Comparison of ENCODE assay signal across 22 cellular contexts in the genomic region with DNA sequence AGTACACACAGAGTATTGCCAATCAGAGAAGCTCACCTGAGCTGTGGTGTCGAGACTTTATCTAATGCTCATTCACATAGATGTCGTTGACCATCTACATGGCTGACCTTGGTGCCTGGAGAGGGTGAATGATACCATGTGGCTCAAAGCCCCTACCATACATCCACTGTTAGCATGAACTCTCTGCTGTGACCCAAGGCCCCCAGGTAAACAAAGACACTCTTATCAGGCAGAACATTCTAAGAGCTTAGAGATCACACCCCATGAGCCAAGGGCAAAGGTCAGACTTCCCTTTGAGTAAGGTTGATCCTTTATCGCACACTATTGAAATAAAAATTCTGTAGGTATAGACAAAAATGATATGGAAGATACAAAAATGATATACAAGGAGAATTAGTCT. TPM values are rescaled to one million over a fixed set of nuclear protein-coding genes. Genes with fewer than 3 reads are reported as not detected.
A peak's percentile ranks its signal among the peaks of the same experiment; 100 is the strongest.
DNase-seq lines count a peak whose midpoint lies in the region; ATAC-seq, FAIRE-seq and TF ChIP-seq lines count a peak whose summit lies in the region.
"Had no signal": no experiment of that assay in that cellular context is flagged by ENCODE, and none has a peak within 500 bp of the region (broad histone marks: within the 10 kb centered on the region; RNA-seq: fewer than 3 reads in every experiment).

No MANE protein-coding gene starts in this region.

- H3K4me3 ChIP-seq in endodermal cell (ENCODE audit: low read length) (no peak overlapping the region), small intestine (ENCODE audit: low read depth in 1 of 2, low read length in 2 of 2) (no peak overlapping the region), upper lobe of right lung (no peak overlapping the region)
- H3K4me3 ChIP-seq: GM12878, GM23338 had no signal

- H3K4me3 Mint-ChIP-seq in chondrocyte (ENCODE audit: unreplicated experiment) (no peak overlapping the region), endodermal cell (peak overlapping the region; percentile 2)
- H3K4me3 Mint-ChIP-seq: CD4-positive, alpha-beta memory T cell; GM23338; H9 had no signal

- H3K9me3 Mint-ChIP-seq in chondrocyte (ENCODE audit: low read depth) (no peaks in the 10 kb centered on the region), endodermal cell (no peaks in the 10 kb centered on the region)
- H3K9me3 Mint-ChIP-seq: CD4-positive, alpha-beta memory T cell; GM23338; H9 had no signal

- H3K36me3 ChIP-seq in endodermal cell (ENCODE audit: control insufficient read depth, insufficient read depth, low read length) (no peaks in the 10 kb centered on the region), small intestine (ENCODE audit: control insufficient read depth in 2 of 2, insufficient read depth in 2 of 2, low read length in 2 of 2) (no peaks in the 10 kb centered on the region), upper lobe of right lung (no peaks in the 10 kb centered on the region)

- no peaks in the 10 kb centered on the region for H3K9me3 ChIP-seq in endodermal cell (ENCODE audit: control insufficient read depth, low read length)
- no peaks in the 10 kb centered on the region for H3K9me3 ChIP-seq in small intestine (ENCODE audit: control insufficient read depth, low read depth)
- H3K9me3 ChIP-seq in upper lobe of right lung: no peaks in the 10 kb centered on the region

- H3K36me3 Mint-ChIP-seq in chondrocyte (ENCODE audit: low read depth) (no peaks in the 10 kb centered on the region), endodermal cell (ENCODE audit: low read depth) (no peaks in the 10 kb centered on the region)
- H3K36me3 Mint-ChIP-seq: CD4-positive, alpha-beta memory T cell had no signal

- H3K27ac ChIP-seq in endodermal cell (ENCODE audit: low read depth, low read length) (no peak overlapping the region), small intestine (ENCODE audit: low read depth in 1 of 2, low read length in 1 of 2) (no peak overlapping the region), upper lobe of right lung (no peak overlapping the region)

- no peak overlapping the region for H3K9ac ChIP-seq in endodermal cell (ENCODE audit: extremely low read depth, low read length, poor library complexity, severe bottlenecking)

- no peaks in the 10 kb centered on the region for H3K27me3 ChIP-seq in endodermal cell (ENCODE audit: control insufficient read depth, insufficient read depth, low read length, poor library complexity, severe bottlenecking)
- no peaks in the 10 kb centered on the region for H3K27me3 ChIP-seq in small intestine (ENCODE audit: control insufficient read depth in 2 of 2, insufficient read depth in 2 of 2, low read length in 2 of 2)
- no peaks in the 10 kb centered on the region for H3K27me3 ChIP-seq in upper lobe of right lung

- TF ChIP-seq CTCF in chondrocyte (IDR thresholded peaks at IDR 0.05) (no peak), endodermal cell (conservative IDR thresholded peaks at IDR 0.05) (no peak), upper lobe of right lung (IDR thresholded peaks at IDR 0.05) (no peak)

- DNase-seq in chondrocyte (ENCODE audit: low spot score) (peak; percentile 1), endodermal cell (peak; percentile 36), small intestine (peak; percentile 64), upper lobe of right lung (no peak)
- no peak for DNase-seq in stimulated activated CD4-positive, alpha-beta T cell treated with anti-CD3 and anti-CD28 coated beads, Interleukin-2, amount 100 ng/mL, for 48 hours
- DNase-seq: C1 segment of cervical spinal cord; CD4-positive, alpha-beta memory T cell; DMS 273 treated with DMSO at 0.1 percent for 48 hours; DMS79; EL; GDM1; H9 had no signal

- intact Hi-C loops in upper lobe of right lung (cut with DNase I): no loop called here

- no peaks in the 10 kb centered on the region for H3K4me1 Mint-ChIP-seq in chondrocyte (ENCODE audit: low read depth)
- peaks cover 6% of the 10 kb centered on the region for H3K4me1 Mint-ChIP-seq in endodermal cell
- H3K4me1 Mint-ChIP-seq: CD4-positive, alpha-beta memory T cell; GM23338; H9 had no signal

- peaks cover 35% of the 10 kb centered on the region for H3K27me3 Mint-ChIP-seq in chondrocyte (ENCODE audit: low read depth)
- H3K27me3 Mint-ChIP-seq in endodermal cell (ENCODE audit: insufficient read depth): peaks cover 2% of the 10 kb centered on the region
- H3K27me3 Mint-ChIP-seq: CD4-positive, alpha-beta memory T cell had no signal

- no peak for FAIRE-seq in small intestine (lab: Jason Lieb, UNC)
- FAIRE-seq: D721Med, GM12878, GM18507 had no signal

- no peaks in the 10 kb centered on the region for H3K4me1 ChIP-seq in endodermal cell (ENCODE audit: control insufficient read depth, insufficient read depth, low read length)
- H3K4me1 ChIP-seq in small intestine (ENCODE audit: control insufficient read depth in 2 of 2, insufficient read depth in 1 of 2, low read depth in 1 of 2, low read length in 1 of 2): peaks cover 3 to 4% of the 10 kb centered on the region in 2 donors
- H3K4me1 ChIP-seq in upper lobe of right lung: no peaks in the 10 kb centered on the region

- 91 to 100% methylated on average over 2 to 3 of the region's 3 CpGs for WGBS in endodermal cell (ENCODE audit: insufficient coverage in 1 of 2, insufficient read length in 1 of 2), 2 experiments
- WGBS in small intestine, 3 donors: 23 to 58% (median 49%) methylated on average over 3 of the region's 3 CpGs

- ATAC-seq in upper lobe of right lung (no peak), HG03442 (IDR thresholded peaks at IDR 0.05; ENCODE audit: unreplicated experiment) (no peak)
- ATAC-seq: GM12878, GM23338, HCT116 had no signal

- H3K27ac Mint-ChIP-seq in chondrocyte (ENCODE audit: unreplicated experiment) (no peak overlapping the region), endodermal cell (no peak overlapping the region)
- H3K27ac Mint-ChIP-seq: CD4-positive, alpha-beta memory T cell; GM23338; H9 had no signal

RNA-seq across cellular contexts. Expression of gene PIWIL3, which starts 15.0 kb away (rescaled TPM):
- total RNA-seq in chondrocyte (not detected in 3 replicates), endodermal cell (not detected), upper lobe of right lung (not detected)
- polyA plus RNA-seq in endodermal cell (2013, experiment 1 of 2): not detected
- not detected for polyA plus RNA-seq in endodermal cell (2013, experiment 2 of 2)
- polyA plus RNA-seq in small intestine: not detected
- total RNA-seq: A172; A673; CD4-positive, alpha-beta memory T cell; H4 had no signal
- polyA plus RNA-seq: BJ; CD4-positive, alpha-beta memory T cell; GM12878 had no signal

RNA-seq across cellular contexts. Expression of gene SGSM1, which starts 16.5 kb away (rescaled TPM):
- total RNA-seq in chondrocyte (0.05 TPM in 1 of 3 replicates, not detected in the others), endodermal cell (1 to 10 TPM; 1.6 to 3.0 TPM), upper lobe of right lung (3.8 TPM)
- 1.2 TPM for polyA plus RNA-seq in endodermal cell (2013, experiment 1 of 2)
- 0.95 TPM for polyA plus RNA-seq in endodermal cell (2013, experiment 2 of 2)
- polyA plus RNA-seq in small intestine: 1 to 10 TPM in 1 of 3 donors, under 1 TPM in 1, not detected in 1; 0.27 to 2.2 TPM
- total RNA-seq: A172, A673, GM12878 had no signal
- polyA plus RNA-seq: BJ, GM12878 had no signal

Comparison
In these comparisons a context has a peak if more than half of its experiments do, and no peak if none do; other contexts are left out.
1. DNase-seq: peak in chondrocyte (single experiment), endodermal cell (single experiment) and small intestine (single experiment); none in upper lobe of right lung (single experiment) and stimulated activated CD4-positive, alpha-beta T cell treated with anti-CD3 and anti-CD28 coated beads, Interleukin-2, amount 100 ng/mL, for 48 hours (0 of 2).